Comparison of ENCODE assay signal across 3 cellular contexts in the genomic region with DNA sequence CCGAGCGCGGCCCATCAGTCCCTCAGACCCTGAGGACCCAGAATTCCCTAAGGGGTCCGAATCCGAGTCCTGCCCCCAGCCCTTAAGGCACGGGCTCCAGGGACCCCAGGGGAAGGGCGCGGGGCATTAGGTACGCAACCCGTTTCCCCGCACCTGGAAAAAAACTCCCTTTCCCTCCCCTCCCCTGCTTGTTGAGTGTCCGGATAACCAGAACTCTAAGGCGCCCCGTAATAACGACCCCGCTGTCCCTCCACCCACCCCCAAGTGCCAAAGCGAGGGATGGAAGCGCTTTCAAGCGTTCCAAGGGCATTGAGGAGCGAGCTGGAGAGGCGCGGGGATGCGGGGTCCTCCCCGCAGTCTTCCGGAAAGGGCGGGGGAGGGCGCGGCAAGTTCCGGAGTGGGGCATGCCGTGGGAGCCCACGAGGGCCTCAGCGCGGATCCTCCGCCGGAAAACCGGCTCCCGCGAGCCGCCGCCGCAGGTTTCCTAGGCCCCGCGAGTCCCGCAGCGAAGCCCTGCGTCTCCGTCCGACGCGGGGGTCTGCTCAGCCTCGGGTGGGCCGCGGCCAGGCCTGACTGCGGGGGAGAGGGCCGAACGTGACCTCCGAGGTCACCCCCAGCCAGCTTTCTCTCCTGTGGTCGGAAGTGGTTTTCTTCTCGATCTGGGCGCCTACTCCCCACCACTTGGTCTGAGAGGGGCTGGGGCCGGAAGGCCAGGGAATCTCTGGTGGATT.
TF ChIP-seq lines count a peak whose summit lies in the region.

No MANE protein-coding gene starts in this region.

TF ChIP-seq in liver, 16 proteins besides CTCF, POLR2A, EP300 and RAD21:
- TF ChIP-seq NR2F2 (IDR thresholded peaks at IDR 0.05) (no peak), FOXA2 (IDR thresholded peaks at IDR 0.05) (no peak), SP1 (IDR thresholded peaks at IDR 0.05) (no peak), YY1 (IDR thresholded peaks at IDR 0.05) (no peak), EGR1 (IDR thresholded peaks at IDR 0.05; ENCODE audit: low read depth in 2 of 2) (no peak), TAF1 (conservative IDR thresholded peaks at IDR 0.05) (no peak), JUND (IDR thresholded peaks at IDR 0.05) (no peak), RXRA (IDR thresholded peaks at IDR 0.05) (no peak), HNF4A (conservative IDR thresholded peaks at IDR 0.05) (no peak), GABPA (IDR thresholded peaks at IDR 0.05 in 1 of 2, conservative IDR thresholded peaks at IDR 0.05 in 1 of 2) (no peak), HNF4G (IDR thresholded peaks at IDR 0.05) (no peak), FOXA1 (IDR thresholded peaks at IDR 0.05) (no peak)
- TF ChIP-seq, protein P1, sequence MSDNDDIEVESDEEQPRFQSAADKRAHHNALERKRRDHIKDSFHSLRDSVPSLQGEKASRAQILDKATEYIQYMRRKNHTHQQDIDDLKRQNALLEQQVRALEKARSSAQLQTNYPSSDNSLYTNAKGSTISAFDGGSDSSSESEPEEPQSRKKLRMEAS (IDR thresholded peaks at IDR 0.05) = no peak
- TF ChIP-seq, protein P2, sequence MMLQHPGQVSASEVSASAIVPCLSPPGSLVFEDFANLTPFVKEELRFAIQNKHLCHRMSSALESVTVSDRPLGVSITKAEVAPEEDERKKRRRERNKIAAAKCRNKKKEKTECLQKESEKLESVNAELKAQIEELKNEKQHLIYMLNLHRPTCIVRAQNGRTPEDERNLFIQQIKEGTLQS (IDR thresholded peaks at IDR 0.05) = no peak
- TF ChIP-seq, protein P3, sequence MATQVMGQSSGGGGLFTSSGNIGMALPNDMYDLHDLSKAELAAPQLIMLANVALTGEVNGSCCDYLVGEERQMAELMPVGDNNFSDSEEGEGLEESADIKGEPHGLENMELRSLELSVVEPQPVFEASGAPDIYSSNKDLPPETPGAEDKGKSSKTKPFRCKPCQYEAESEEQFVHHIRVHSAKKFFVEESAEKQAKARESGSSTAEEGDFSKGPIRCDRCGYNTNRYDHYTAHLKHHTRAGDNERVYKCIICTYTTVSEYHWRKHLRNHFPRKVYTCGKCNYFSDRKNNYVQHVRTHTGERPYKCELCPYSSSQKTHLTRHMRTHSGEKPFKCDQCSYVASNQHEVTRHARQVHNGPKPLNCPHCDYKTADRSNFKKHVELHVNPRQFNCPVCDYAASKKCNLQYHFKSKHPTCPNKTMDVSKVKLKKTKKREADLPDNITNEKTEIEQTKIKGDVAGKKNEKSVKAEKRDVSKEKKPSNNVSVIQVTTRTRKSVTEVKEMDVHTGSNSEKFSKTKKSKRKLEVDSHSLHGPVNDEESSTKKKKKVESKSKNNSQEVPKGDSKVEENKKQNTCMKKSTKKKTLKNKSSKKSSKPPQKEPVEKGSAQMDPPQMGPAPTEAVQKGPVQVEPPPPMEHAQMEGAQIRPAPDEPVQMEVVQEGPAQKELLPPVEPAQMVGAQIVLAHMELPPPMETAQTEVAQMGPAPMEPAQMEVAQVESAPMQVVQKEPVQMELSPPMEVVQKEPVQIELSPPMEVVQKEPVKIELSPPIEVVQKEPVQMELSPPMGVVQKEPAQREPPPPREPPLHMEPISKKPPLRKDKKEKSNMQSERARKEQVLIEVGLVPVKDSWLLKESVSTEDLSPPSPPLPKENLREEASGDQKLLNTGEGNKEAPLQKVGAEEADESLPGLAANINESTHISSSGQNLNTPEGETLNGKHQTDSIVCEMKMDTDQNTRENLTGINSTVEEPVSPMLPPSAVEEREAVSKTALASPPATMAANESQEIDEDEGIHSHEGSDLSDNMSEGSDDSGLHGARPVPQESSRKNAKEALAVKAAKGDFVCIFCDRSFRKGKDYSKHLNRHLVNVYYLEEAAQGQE (IDR thresholded peaks at IDR 0.05) = no peak
- TF ChIP-seq, protein P4, sequence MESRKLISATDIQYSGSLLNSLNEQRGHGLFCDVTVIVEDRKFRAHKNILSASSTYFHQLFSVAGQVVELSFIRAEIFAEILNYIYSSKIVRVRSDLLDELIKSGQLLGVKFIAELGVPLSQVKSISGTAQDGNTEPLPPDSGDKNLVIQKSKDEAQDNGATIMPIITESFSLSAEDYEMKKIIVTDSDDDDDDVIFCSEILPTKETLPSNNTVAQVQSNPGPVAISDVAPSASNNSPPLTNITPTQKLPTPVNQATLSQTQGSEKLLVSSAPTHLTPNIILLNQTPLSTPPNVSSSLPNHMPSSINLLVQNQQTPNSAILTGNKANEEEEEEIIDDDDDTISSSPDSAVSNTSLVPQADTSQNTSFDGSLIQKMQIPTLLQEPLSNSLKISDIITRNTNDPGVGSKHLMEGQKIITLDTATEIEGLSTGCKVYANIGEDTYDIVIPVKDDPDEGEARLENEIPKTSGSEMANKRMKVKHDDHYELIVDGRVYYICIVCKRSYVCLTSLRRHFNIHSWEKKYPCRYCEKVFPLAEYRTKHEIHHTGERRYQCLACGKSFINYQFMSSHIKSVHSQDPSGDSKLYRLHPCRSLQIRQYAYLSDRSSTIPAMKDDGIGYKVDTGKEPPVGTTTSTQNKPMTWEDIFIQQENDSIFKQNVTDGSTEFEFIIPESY (IDR thresholded peaks at IDR 0.05) = no peak

TF ChIP-seq in HepG2, 621 proteins besides CTCF, POLR2A, EP300 and RAD21 (continues in another document):
- no peak for TF ChIP-seq TGIF2 (CRISPR knock-in tag; IDR thresholded peaks at IDR 0.05)
- TF ChIP-seq CEBPB (IDR thresholded peaks at IDR 0.05; ENCODE audit: borderline replicate concordance, low read depth, low read length) = no peak
- TF ChIP-seq RAD51 (IDR thresholded peaks at IDR 0.05; ENCODE audit: borderline replicate concordance) = no peak
- TF ChIP-seq FOXK2 (IDR thresholded peaks at IDR 0.05) = no peak
- TF ChIP-seq, protein P5, sequence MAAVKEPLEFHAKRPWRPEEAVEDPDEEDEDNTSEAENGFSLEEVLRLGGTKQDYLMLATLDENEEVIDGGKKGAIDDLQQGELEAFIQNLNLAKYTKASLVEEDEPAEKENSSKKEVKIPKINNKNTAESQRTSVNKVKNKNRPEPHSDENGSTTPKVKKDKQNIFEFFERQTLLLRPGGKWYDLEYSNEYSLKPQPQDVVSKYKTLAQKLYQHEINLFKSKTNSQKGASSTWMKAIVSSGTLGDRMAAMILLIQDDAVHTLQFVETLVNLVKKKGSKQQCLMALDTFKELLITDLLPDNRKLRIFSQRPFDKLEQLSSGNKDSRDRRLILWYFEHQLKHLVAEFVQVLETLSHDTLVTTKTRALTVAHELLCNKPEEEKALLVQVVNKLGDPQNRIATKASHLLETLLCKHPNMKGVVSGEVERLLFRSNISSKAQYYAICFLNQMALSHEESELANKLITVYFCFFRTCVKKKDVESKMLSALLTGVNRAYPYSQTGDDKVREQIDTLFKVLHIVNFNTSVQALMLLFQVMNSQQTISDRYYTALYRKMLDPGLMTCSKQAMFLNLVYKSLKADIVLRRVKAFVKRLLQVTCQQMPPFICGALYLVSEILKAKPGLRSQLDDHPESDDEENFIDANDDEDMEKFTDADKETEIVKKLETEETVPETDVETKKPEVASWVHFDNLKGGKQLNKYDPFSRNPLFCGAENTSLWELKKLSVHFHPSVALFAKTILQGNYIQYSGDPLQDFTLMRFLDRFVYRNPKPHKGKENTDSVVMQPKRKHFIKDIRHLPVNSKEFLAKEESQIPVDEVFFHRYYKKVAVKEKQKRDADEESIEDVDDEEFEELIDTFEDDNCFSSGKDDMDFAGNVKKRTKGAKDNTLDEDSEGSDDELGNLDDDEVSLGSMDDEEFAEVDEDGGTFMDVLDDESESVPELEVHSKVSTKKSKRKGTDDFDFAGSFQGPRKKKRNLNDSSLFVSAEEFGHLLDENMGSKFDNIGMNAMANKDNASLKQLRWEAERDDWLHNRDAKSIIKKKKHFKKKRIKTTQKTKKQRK (IDR thresholded peaks at IDR 0.05; ENCODE audit: low read length) = no peak
- TF ChIP-seq, protein P4 (CRISPR knock-in tag; IDR thresholded peaks at IDR 0.05) = no peak
- TF ChIP-seq, protein P6, sequence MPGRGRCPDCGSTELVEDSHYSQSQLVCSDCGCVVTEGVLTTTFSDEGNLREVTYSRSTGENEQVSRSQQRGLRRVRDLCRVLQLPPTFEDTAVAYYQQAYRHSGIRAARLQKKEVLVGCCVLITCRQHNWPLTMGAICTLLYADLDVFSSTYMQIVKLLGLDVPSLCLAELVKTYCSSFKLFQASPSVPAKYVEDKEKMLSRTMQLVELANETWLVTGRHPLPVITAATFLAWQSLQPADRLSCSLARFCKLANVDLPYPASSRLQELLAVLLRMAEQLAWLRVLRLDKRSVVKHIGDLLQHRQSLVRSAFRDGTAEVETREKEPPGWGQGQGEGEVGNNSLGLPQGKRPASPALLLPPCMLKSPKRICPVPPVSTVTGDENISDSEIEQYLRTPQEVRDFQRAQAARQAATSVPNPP (CRISPR knock-in tag; IDR thresholded peaks at IDR 0.05) = no peak
- TF ChIP-seq ZFP36L1 (CRISPR knock-in tag; IDR thresholded peaks at IDR 0.05) = no peak
- TF ChIP-seq FOXC1 (CRISPR knock-in tag; IDR thresholded peaks at IDR 0.05; ENCODE audit: borderline replicate concordance) = no peak
- no peak for TF ChIP-seq MIER2 (CRISPR knock-in tag; IDR thresholded peaks at IDR 0.05)
- no peak for TF ChIP-seq ZNF773 (CRISPR knock-in tag; IDR thresholded peaks at IDR 0.05; ENCODE audit: borderline replicate concordance)
- no peak for TF ChIP-seq ZNF205 (CRISPR knock-in tag; IDR thresholded peaks at IDR 0.05)

TF ChIP-seq in endothelial cell of umbilical vein, 7 proteins besides CTCF, POLR2A, EP300 and RAD21:
- no peak for TF ChIP-seq JUN (IDR thresholded peaks at IDR 0.05; ENCODE audit: borderline replicate concordance, insufficient read depth, insufficient read length, low read depth)
- TF ChIP-seq MYC (IDR thresholded peaks at IDR 0.05; ENCODE audit: low read depth, low read length) = no peak
- TF ChIP-seq FOS (IDR thresholded peaks at IDR 0.05; ENCODE audit: borderline replicate concordance, insufficient read depth, low read length) = no peak
- no peak for TF ChIP-seq EZH2 (IDR thresholded peaks at IDR 0.05; ENCODE audit: borderline replicate concordance, low read depth, low read length, severe bottlenecking)
- TF ChIP-seq GATA2 (IDR thresholded peaks at IDR 0.05; ENCODE audit: insufficient read depth, insufficient read length, low read depth, low read length) = no peak
- TF ChIP-seq, protein P1 (IDR thresholded peaks at IDR 0.05; ENCODE audit: insufficient read depth, insufficient read length) = no peak
- TF ChIP-seq POLR2AphosphoS5 (IDR thresholded peaks at IDR 0.05; ENCODE audit: insufficient read depth, low read depth, low read length) = no peak
